ENCODE assay signal across 17 cellular contexts in the genomic region with DNA sequence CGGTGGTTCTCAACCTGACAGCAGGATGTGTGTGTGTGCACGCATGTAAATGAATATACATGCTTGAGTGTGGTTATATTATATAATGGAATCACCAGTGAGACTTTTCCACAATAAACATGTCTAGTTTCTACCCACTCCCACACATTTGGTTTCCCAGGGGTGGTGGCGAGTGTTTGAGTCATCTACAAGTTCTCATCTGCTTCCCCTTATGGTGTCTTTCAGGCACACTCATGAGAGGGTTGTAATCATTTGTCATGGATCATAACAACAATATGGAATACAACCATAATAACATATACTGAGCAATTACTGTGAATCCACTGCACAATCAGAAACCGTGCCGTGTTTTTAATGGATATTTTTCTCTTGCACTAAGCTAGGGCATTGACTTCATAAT. TPM values are rescaled to one million over a fixed set of nuclear protein-coding genes. Genes with fewer than 3 reads are reported as not detected.
DNase-seq lines count a peak whose midpoint lies in the region; ATAC-seq and TF ChIP-seq lines count a peak whose summit lies in the region.
"Had no signal": no experiment of that assay in that cellular context is flagged by ENCODE, and none has a peak within 500 bp of the region (broad histone marks: within the 10 kb centered on the region; RNA-seq: fewer than 3 reads in every experiment).

No MANE protein-coding gene starts in this region.

- TF ChIP-seq CTCF in HFF-Myc (IDR thresholded peaks at IDR 0.05; ENCODE audit: low read depth, low read length, missing control alignments) = no peak
- no peak for TF ChIP-seq CTCF in progenitor cell of endocrine pancreas (IDR thresholded peaks at IDR 0.05; ENCODE audit: unreplicated experiment)

- H3K36me3 Mint-ChIP-seq in activated T-cell treated with anti-CD3 and anti-CD28 coated beads, Interleukin-2, amount 50 U/mL, for 72 hours (ENCODE audit: insufficient read depth in 2 of 2) = no peaks in the 10 kb centered on the region
- no peaks in the 10 kb centered on the region for H3K36me3 Mint-ChIP-seq in progenitor cell of endocrine pancreas (ENCODE audit: insufficient read depth)

- H3K27ac Mint-ChIP-seq in activated T-cell treated with anti-CD3 and anti-CD28 coated beads, Interleukin-2, amount 50 U/mL, for 72 hours = no peak overlapping the region
- no peak overlapping the region for H3K27ac Mint-ChIP-seq in progenitor cell of endocrine pancreas

- no peaks in the 10 kb centered on the region for H3K27me3 Mint-ChIP-seq in activated T-cell treated with anti-CD3 and anti-CD28 coated beads, Interleukin-2, amount 50 U/mL, for 72 hours (ENCODE audit: low read depth)
- H3K27me3 Mint-ChIP-seq in progenitor cell of endocrine pancreas = no peaks in the 10 kb centered on the region

- DNase-seq in activated T-cell treated with anti-CD3 and anti-CD28 coated beads, Interleukin-2, amount 50 U/mL, for 72 hours = peak; percentile 7
- DNase-seq in activated T-cell treated with anti-CD3 and anti-CD28 coated beads, Interleukin-2, amount 50 U/mL, for 1 hour = no peak
- DNase-seq in HFF-Myc (ENCODE audit: extremely low read depth, low read depth) (peak; percentile 2), amniotic epithelial cell (ENCODE audit: low read depth) (peak; percentile 15), skeletal muscle cell (ENCODE audit: low read depth) (peak; percentile 4), COLO668 (lab: John Stamatoyannopoulos, UW; ENCODE audit: unreplicated experiment) (no peak), NCI-H1048 (lab: John Stamatoyannopoulos, UW) (no peak), progenitor cell of endocrine pancreas (ENCODE audit: low spot score, unreplicated experiment) (no peak)
- DNase-seq: ACHN, AML-193, Caco-2, DMS153, NCI-H1092, NCI-H510A treated with DMSO at 0.1 percent for 48 hours, NCI-H82, PC-9 had no signal

- peaks cover 0 to 2% of the 10 kb centered on the region in 2 donors for H3K9me3 Mint-ChIP-seq in activated T-cell treated with anti-CD3 and anti-CD28 coated beads, Interleukin-2, amount 50 U/mL, for 72 hours
- H3K9me3 Mint-ChIP-seq in progenitor cell of endocrine pancreas (ENCODE audit: low read depth) = no peaks in the 10 kb centered on the region
- H3K9me3 Mint-ChIP-seq: GM23338 had no signal

- H3K4me3 ChIP-seq in HFF-Myc (replicated peaks; ENCODE audit: low read depth, low read length) (no peak overlapping the region), skeletal muscle cell (ENCODE audit: low read depth, low read length) (no peak overlapping the region)
- H3K4me3 ChIP-seq: GM23338, PC-9 had no signal

- H3K4me3 Mint-ChIP-seq in activated T-cell treated with anti-CD3 and anti-CD28 coated beads, Interleukin-2, amount 50 U/mL, for 72 hours = no peak overlapping the region
- no peak overlapping the region for H3K4me3 Mint-ChIP-seq in progenitor cell of endocrine pancreas (ENCODE audit: low read depth)
- H3K4me3 Mint-ChIP-seq: GM23338 had no signal

- no peaks in the 10 kb centered on the region for H3K4me1 Mint-ChIP-seq in activated T-cell treated with anti-CD3 and anti-CD28 coated beads, Interleukin-2, amount 50 U/mL, for 72 hours (ENCODE audit: low read depth)
- H3K4me1 Mint-ChIP-seq in progenitor cell of endocrine pancreas (ENCODE audit: low read depth) = peaks cover 11% of the 10 kb centered on the region

- ATAC-seq in activated T-cell treated with anti-CD3 and anti-CD28 coated beads, Interleukin-2, amount 50 U/mL, for 72 hours (replicated peaks in 1 of 2) = peak in 1 of 2 donors; percentile 49
- ATAC-seq: GM23338 had no signal

RNA-seq across cellular contexts. Expression of a gene that starts 31.3 kb away (rescaled TPM):
- under 1 TPM; 0.74 to 0.96 TPM for total RNA-seq in activated T-cell treated with anti-CD3 and anti-CD28 coated beads, Interleukin-2, amount 50 U/mL, for 72 hours
- total RNA-seq in progenitor cell of endocrine pancreas = 29.7 and 34.4 TPM in 2 replicates

Comparison
In these comparisons a context has a peak if more than half of its experiments do, and no peak if none do; other contexts are left out.
1. DNase-seq: peak in activated T-cell treated with anti-CD3 and anti-CD28 coated beads, Interleukin-2, amount 50 U/mL, for 72 hours (2 of 2), HFF-Myc (single experiment), amniotic epithelial cell (single experiment) and skeletal muscle cell (single experiment); none in activated T-cell treated with anti-CD3 and anti-CD28 coated beads, Interleukin-2, amount 50 U/mL, for 1 hour (single experiment), COLO668 (single experiment), NCI-H1048 (single experiment) and progenitor cell of endocrine pancreas (single experiment).
2. RNA of a gene that starts 31.3 kb away (total RNA-seq): 29.7 to 34.4 TPM in progenitor cell of endocrine pancreas; 0.74 to 0.96 TPM in activated T-cell treated with anti-CD3 and anti-CD28 coated beads, Interleukin-2, amount 50 U/mL, for 72 hours; every median in the first group is over 10 times any median in the second.